10 cellular contexts compared by ENCODE assay signal in the genomic region with DNA sequence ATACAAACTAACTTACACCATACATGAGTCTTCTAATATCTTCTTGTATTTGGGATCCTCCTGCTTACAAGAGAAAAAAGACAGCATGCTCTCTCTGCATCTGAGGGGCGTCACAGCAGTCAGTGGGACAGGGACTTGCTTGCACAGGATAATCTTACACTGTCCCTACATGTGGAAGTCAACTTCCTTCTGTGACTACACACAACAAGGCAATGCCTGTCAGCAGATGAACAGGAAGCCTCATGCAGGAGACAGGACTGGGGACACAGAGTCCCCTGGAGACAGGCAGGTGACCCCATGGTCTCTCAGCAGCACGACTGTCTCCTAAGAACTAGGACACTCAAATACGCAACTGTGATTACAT. TPM values are rescaled to one million over a fixed set of nuclear protein-coding genes. Genes with fewer than 3 reads are reported as not detected.
DNase-seq lines count a peak whose midpoint lies in the region; ATAC-seq lines count a peak whose summit lies in the region.
"Had no signal": no experiment of that assay in that cellular context is flagged by ENCODE, and none has a peak within 500 bp of the region (broad histone marks: within the 10 kb centered on the region; RNA-seq: fewer than 3 reads in every experiment).

No MANE protein-coding gene starts in this region.

- peaks cover 46% of the 10 kb centered on the region for H3K4me1 Mint-ChIP-seq in activated T-helper 1 cell treated with anti-CD3 and anti-CD28 coated beads, Interleukin-12 subunit alpha, Interleukin-12 subunit beta, Interleukin-2, Interleukin-4 antibody, amounts not matched to agents 30 ng/mL and 10 ng/mL and 1 ng/mL, durations not matched to agents 14 hours and 24 hours and 36 hours (ENCODE audit: low read depth)

- H3K27ac Mint-ChIP-seq in activated T-helper 1 cell treated with anti-CD3 and anti-CD28 coated beads, Interleukin-12 subunit alpha, Interleukin-12 subunit beta, Interleukin-2, Interleukin-4 antibody, amounts not matched to agents 30 ng/mL and 10 ng/mL and 1 ng/mL, durations not matched to agents 14 hours and 24 hours and 36 hours = peak overlapping the region; percentile 37
- H3K27ac Mint-ChIP-seq: activated CD4-positive, alpha-beta memory T cell treated with anti-CD3 and anti-CD28 coated beads for 36 hours had no signal

- no peaks in the 10 kb centered on the region for H3K27me3 ChIP-seq in HUES48 (ENCODE audit: control insufficient read depth, insufficient read depth, low read length)
- H3K27me3 ChIP-seq in iPS-18a (ENCODE audit: control insufficient read depth, insufficient read depth, low read length) = no peaks in the 10 kb centered on the region
- H3K27me3 ChIP-seq in skeletal muscle satellite cell (ENCODE audit: control insufficient read depth, insufficient read depth, low read length) = no peaks in the 10 kb centered on the region
- H3K27me3 ChIP-seq: foreskin keratinocyte had no signal

- no peaks in the 10 kb centered on the region for H3K9me3 ChIP-seq in HUES48 (ENCODE audit: control insufficient read depth, insufficient read depth, low read length)
- H3K9me3 ChIP-seq in iPS-18a (ENCODE audit: control insufficient read depth, low read depth, low read length) = no peaks in the 10 kb centered on the region
- no peaks in the 10 kb centered on the region for H3K9me3 ChIP-seq in skeletal muscle satellite cell (replicated peaks; ENCODE audit: low read length)

- H3K27ac ChIP-seq in HUES48 (ENCODE audit: low read depth, low read length) (peak overlapping the region; percentile 57), iPS-18a (ENCODE audit: low read length) (peak overlapping the region; percentile 41)
- H3K27ac ChIP-seq: foreskin keratinocyte had no signal

- H3K4me3 ChIP-seq in HUES48 (ENCODE audit: low read depth, low read length) (no peak overlapping the region), iPS-18a (ENCODE audit: low read length) (no peak overlapping the region), skeletal muscle satellite cell (ENCODE audit: low read length) (no peak overlapping the region)

- H3K9me3 Mint-ChIP-seq in activated T-helper 1 cell treated with anti-CD3 and anti-CD28 coated beads, Interleukin-12 subunit alpha, Interleukin-12 subunit beta, Interleukin-2, Interleukin-4 antibody, amounts not matched to agents 30 ng/mL and 10 ng/mL and 1 ng/mL, durations not matched to agents 14 hours and 24 hours and 36 hours = no peaks in the 10 kb centered on the region
- H3K9me3 Mint-ChIP-seq: activated CD4-positive, alpha-beta memory T cell treated with anti-CD3 and anti-CD28 coated beads for 36 hours had no signal

- no peaks in the 10 kb centered on the region for H3K27me3 Mint-ChIP-seq in activated T-helper 1 cell treated with anti-CD3 and anti-CD28 coated beads, Interleukin-12 subunit alpha, Interleukin-12 subunit beta, Interleukin-2, Interleukin-4 antibody, amounts not matched to agents 30 ng/mL and 10 ng/mL and 1 ng/mL, durations not matched to agents 14 hours and 24 hours and 36 hours (ENCODE audit: insufficient read depth)
- H3K27me3 Mint-ChIP-seq: activated CD4-positive, alpha-beta memory T cell treated with anti-CD3 and anti-CD28 coated beads for 36 hours had no signal

- intact Hi-C loops in activated T-helper 1 cell treated with anti-CD3 and anti-CD28 coated beads, Interleukin-12 subunit alpha, Interleukin-12 subunit beta, Interleukin-2, Interleukin-4 antibody, amounts not matched to agents 30 ng/mL and 10 ng/mL and 1 ng/mL, durations not matched to agents 14 hours and 24 hours and 36 hours (cut with micrococcal nuclease) = no loop called here

- no peak for DNase-seq in activated T-helper 1 cell treated with anti-CD3 and anti-CD28 coated beads, Interleukin-12 subunit alpha, Interleukin-12 subunit beta, Interleukin-2, Interleukin-4 antibody, amounts not matched to agents 30 ng/mL and 10 ng/mL and 1 ng/mL, durations not matched to agents 14 hours and 24 hours and 36 hours (ENCODE audit: low spot score)
- no peak for DNase-seq in activated CD4-positive, alpha-beta T cell treated with anti-CD3 and anti-CD28 coated beads, Interleukin-2, amount 50 U/mL, for 1 hour
- DNase-seq: activated CD4-positive, alpha-beta memory T cell treated with anti-CD3 and anti-CD28 coated beads for 36 hours had no signal

- H3K4me3 Mint-ChIP-seq in activated T-helper 1 cell treated with anti-CD3 and anti-CD28 coated beads, Interleukin-12 subunit alpha, Interleukin-12 subunit beta, Interleukin-2, Interleukin-4 antibody, amounts not matched to agents 30 ng/mL and 10 ng/mL and 1 ng/mL, durations not matched to agents 14 hours and 24 hours and 36 hours = no peak overlapping the region
- H3K4me3 Mint-ChIP-seq: activated CD4-positive, alpha-beta memory T cell treated with anti-CD3 and anti-CD28 coated beads for 36 hours had no signal

- H3K9ac ChIP-seq in HUES48 (ENCODE audit: low read depth, low read length) = no peak overlapping the region
- H3K9ac ChIP-seq in iPS-18a (ENCODE audit: low read length) = no peak overlapping the region
- H3K9ac ChIP-seq in skeletal muscle satellite cell (ENCODE audit: low read depth, low read length) = peak overlapping the region; percentile 26

- H3K4me1 ChIP-seq in HUES48 (ENCODE audit: control insufficient read depth, insufficient read depth, low read length) (peaks cover 50% of the 10 kb centered on the region), iPS-18a (ENCODE audit: control insufficient read depth, low read depth, low read length) (peaks cover 27% of the 10 kb centered on the region), skeletal muscle satellite cell (ENCODE audit: control insufficient read depth, insufficient read depth, low read length) (peaks cover 27% of the 10 kb centered on the region)

- ATAC-seq in HG03025 (IDR thresholded peaks at IDR 0.05; ENCODE audit: low FRiP score, unreplicated experiment) = no peak
- ATAC-seq in HG03139 (IDR thresholded peaks at IDR 0.05; ENCODE audit: unreplicated experiment) = no peak
- ATAC-seq in GM19395 (IDR thresholded peaks at IDR 0.05; ENCODE audit: unreplicated experiment) = no peak
- ATAC-seq: foreskin keratinocyte had no signal

- H3K4me2 ChIP-seq in skeletal muscle satellite cell (ENCODE audit: low read length) = peak overlapping the region; percentile 54

- no peaks in the 10 kb centered on the region for H3K36me3 ChIP-seq in HUES48 (ENCODE audit: control insufficient read depth, insufficient read depth, low read length)
- no peaks in the 10 kb centered on the region for H3K36me3 ChIP-seq in iPS-18a (ENCODE audit: control insufficient read depth, low read depth, low read length)
- peaks cover 10% of the 10 kb centered on the region for H3K36me3 ChIP-seq in skeletal muscle satellite cell (ENCODE audit: insufficient read depth, low read length)

- peaks cover 11% of the 10 kb centered on the region for H3K36me3 Mint-ChIP-seq in activated T-helper 1 cell treated with anti-CD3 and anti-CD28 coated beads, Interleukin-12 subunit alpha, Interleukin-12 subunit beta, Interleukin-2, Interleukin-4 antibody, amounts not matched to agents 30 ng/mL and 10 ng/mL and 1 ng/mL, durations not matched to agents 14 hours and 24 hours and 36 hours (ENCODE audit: low read depth)
- H3K36me3 Mint-ChIP-seq: activated CD4-positive, alpha-beta memory T cell treated with anti-CD3 and anti-CD28 coated beads for 36 hours had no signal

RNA-seq across cellular contexts. Expression of gene PACSIN2, which starts 54.8 kb away (rescaled TPM):
- total RNA-seq in activated T-helper 1 cell treated with anti-CD3 and anti-CD28 coated beads, Interleukin-12 subunit alpha, Interleukin-12 subunit beta, Interleukin-2, Interleukin-4 antibody, amounts not matched to agents 30 ng/mL and 10 ng/mL and 1 ng/mL, durations not matched to agents 14 hours and 24 hours and 36 hours = 30.5 and 31.7 TPM in 2 replicates
- 30.9 and 46.3 TPM in 2 replicates for total RNA-seq in skeletal muscle satellite cell (2012; rRNA removed)
